Comparison of ENCODE assay signal across 1 cellular context in genomic region chr6:24930386-24930785, GRCh38.
TF ChIP-seq lines count a peak whose summit lies in the region.

No MANE protein-coding gene starts in this region.

TF ChIP-seq in GM12878, 131 proteins besides CTCF, POLR2A, EP300 and RAD21:
- TF ChIP-seq ETV6 (conservative IDR thresholded peaks at IDR 0.05 in 1 of 2, IDR thresholded peaks at IDR 0.05 in 1 of 2; ENCODE audit: borderline replicate concordance in 1 of 2, low read depth in 1 of 2) (no peak), TCF12 (IDR thresholded peaks at IDR 0.05; ENCODE audit: low read depth, low read length) (no peak), SIN3A (IDR thresholded peaks at IDR 0.05; ENCODE audit: low read depth, low read length) (no peak), ZNF274 (IDR thresholded peaks at IDR 0.05; ENCODE audit: insufficient read depth, insufficient read length) (no peak), POLR2AphosphoS5 (IDR thresholded peaks at IDR 0.05; ENCODE audit: low read length) (no peak), E2F4 (IDR thresholded peaks at IDR 0.05; ENCODE audit: low read depth, low read length) (no peak), CHD4 (IDR thresholded peaks at IDR 0.05) (no peak), CEBPZ (IDR thresholded peaks at IDR 0.05; ENCODE audit: low read depth, low read length) (no peak), ZNF24 (IDR thresholded peaks at IDR 0.05) (no peak), PRDM15 (CRISPR knock-in tag; IDR thresholded peaks at IDR 0.05) (no peak)
- TF ChIP-seq, protein P1, sequence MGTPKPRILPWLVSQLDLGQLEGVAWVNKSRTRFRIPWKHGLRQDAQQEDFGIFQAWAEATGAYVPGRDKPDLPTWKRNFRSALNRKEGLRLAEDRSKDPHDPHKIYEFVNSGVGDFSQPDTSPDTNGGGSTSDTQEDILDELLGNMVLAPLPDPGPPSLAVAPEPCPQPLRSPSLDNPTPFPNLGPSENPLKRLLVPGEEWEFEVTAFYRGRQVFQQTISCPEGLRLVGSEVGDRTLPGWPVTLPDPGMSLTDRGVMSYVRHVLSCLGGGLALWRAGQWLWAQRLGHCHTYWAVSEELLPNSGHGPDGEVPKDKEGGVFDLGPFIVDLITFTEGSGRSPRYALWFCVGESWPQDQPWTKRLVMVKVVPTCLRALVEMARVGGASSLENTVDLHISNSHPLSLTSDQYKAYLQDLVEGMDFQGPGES (IDR thresholded peaks at IDR 0.05): no peak
